ENCODE assay signal across 10 cellular contexts in genomic region chr17:73546770-73547345, GRCh38.
DNase-seq lines count a peak whose midpoint lies in the region; ATAC-seq and TF ChIP-seq lines count a peak whose summit lies in the region.
"Had no signal": no experiment of that assay in that cellular context is flagged by ENCODE, and none has a peak within 500 bp of the region (broad histone marks: within the 10 kb centered on the region; RNA-seq: fewer than 3 reads in every experiment).

No MANE protein-coding gene starts in this region.

- H3K9me3 ChIP-seq in neural progenitor cell (ENCODE audit: low read depth) = no peaks in the 10 kb centered on the region
- H3K9me3 ChIP-seq: heart right ventricle had no signal

- H3K27ac ChIP-seq in neural progenitor cell = no peak overlapping the region
- H3K27ac ChIP-seq: heart right ventricle, VCaP had no signal

- DNase-seq in Right ventricle myocardium inferior (ENCODE audit: missing footprints) (peak; percentile 70), cardiac septum (ENCODE audit: low spot score) (no peak), NCI-H510A treated with DMSO at 0.1 percent for 48 hours (lab: John Stamatoyannopoulos, UW) (peak; percentile 77), neural progenitor cell (ENCODE audit: low spot score) (peak; percentile 70), G401 (ENCODE audit: low spot score) (no peak)
- DNase-seq in activated naive CD8-positive, alpha-beta T cell treated with anti-CD3 and anti-CD28 coated beads for 36 hours = peak; percentile 9
- no peak for DNase-seq in activated CD4-positive, CD25-positive, alpha-beta regulatory T cell treated with anti-CD3 and anti-CD28 coated beads, Interleukin-2, amount 50 U/mL, for 72 hours

- H3K9ac ChIP-seq in neural progenitor cell = no peak overlapping the region

- peak overlapping the region; percentile 22 for H3K4me2 ChIP-seq in neural progenitor cell

- peaks cover 17% of the 10 kb centered on the region for H3K79me2 ChIP-seq in neural progenitor cell (ENCODE audit: low read depth)

- peaks cover 14% of the 10 kb centered on the region for H3K4me1 Mint-ChIP-seq in activated naive CD8-positive, alpha-beta T cell treated with anti-CD3 and anti-CD28 coated beads for 36 hours
- H3K4me1 Mint-ChIP-seq in neural progenitor cell = peaks cover 84% of the 10 kb centered on the region

- H2AFZ ChIP-seq in neural progenitor cell (replicated peaks) = no peak overlapping the region

- H3K27ac Mint-ChIP-seq in activated naive CD8-positive, alpha-beta T cell treated with anti-CD3 and anti-CD28 coated beads for 36 hours = no peak overlapping the region
- H3K27ac Mint-ChIP-seq in neural progenitor cell = peak overlapping the region; percentile 50

- intact Hi-C loops in Right ventricle myocardium inferior (cut with DNase I) = no loop called here
- intact Hi-C loops in cardiac septum (cut with DNase I) = no loop called here

- peaks cover 100% of the 10 kb centered on the region for H4K20me1 ChIP-seq in neural progenitor cell (ENCODE audit: low read depth)

- in situ Hi-C loops in G401 (cut with HindIII; ENCODE audit: low sequenced_read_pairs) = no loop called here

- ATAC-seq in Right ventricle myocardium inferior (no peak), GM19035 (IDR thresholded peaks at IDR 0.05; ENCODE audit: unreplicated experiment) (no peak)

- H3K4me1 ChIP-seq in neural progenitor cell = peaks cover 61% of the 10 kb centered on the region

- no peaks in the 10 kb centered on the region for H3K27me3 ChIP-seq in neural progenitor cell

- H3K4me3 ChIP-seq in neural progenitor cell = no peak overlapping the region
- H3K4me3 ChIP-seq: heart right ventricle had no signal

- H3K36me3 ChIP-seq in neural progenitor cell = no peaks in the 10 kb centered on the region
- H3K36me3 ChIP-seq: heart right ventricle had no signal

- H3K9me3 Mint-ChIP-seq in activated naive CD8-positive, alpha-beta T cell treated with anti-CD3 and anti-CD28 coated beads for 36 hours = no peaks in the 10 kb centered on the region
- H3K9me3 Mint-ChIP-seq in neural progenitor cell = no peaks in the 10 kb centered on the region

- no peak overlapping the region for H3K4me3 Mint-ChIP-seq in activated naive CD8-positive, alpha-beta T cell treated with anti-CD3 and anti-CD28 coated beads for 36 hours
- no peak overlapping the region for H3K4me3 Mint-ChIP-seq in neural progenitor cell

- no peaks in the 10 kb centered on the region for H3F3A ChIP-seq in neural progenitor cell (ENCODE audit: low read depth)

- H3K27me3 Mint-ChIP-seq in activated naive CD8-positive, alpha-beta T cell treated with anti-CD3 and anti-CD28 coated beads for 36 hours = no peaks in the 10 kb centered on the region
- H3K27me3 Mint-ChIP-seq in neural progenitor cell (ENCODE audit: insufficient read depth, low read depth) = peaks cover 9% of the 10 kb centered on the region

- TF ChIP-seq CTCF in neural progenitor cell (IDR thresholded peaks at IDR 0.05) = no peak

- H3K36me3 Mint-ChIP-seq in activated naive CD8-positive, alpha-beta T cell treated with anti-CD3 and anti-CD28 coated beads for 36 hours = no peaks in the 10 kb centered on the region
- H3K36me3 Mint-ChIP-seq in neural progenitor cell = no peaks in the 10 kb centered on the region

Comparison
In these comparisons a context has a peak if more than half of its experiments do, and no peak if none do; other contexts are left out.
1. DNase-seq: peak in Right ventricle myocardium inferior (single experiment), NCI-H510A treated with DMSO at 0.1 percent for 48 hours (single experiment), activated naive CD8-positive, alpha-beta T cell treated with anti-CD3 and anti-CD28 coated beads for 36 hours (single experiment) and neural progenitor cell (single experiment); none in cardiac septum (single experiment), G401 (single experiment) and activated CD4-positive, CD25-positive, alpha-beta regulatory T cell treated with anti-CD3 and anti-CD28 coated beads, Interleukin-2, amount 50 U/mL, for 72 hours (single experiment).